8 cellular contexts compared by ENCODE assay signal in genomic region chr17:77834170-77835115, GRCh38.
DNase-seq lines count a peak whose midpoint lies in the region; ATAC-seq, FAIRE-seq and TF ChIP-seq lines count a peak whose summit lies in the region.

No MANE protein-coding gene starts in this region.

- 67 to 74% methylated on average over 3 to 12 of the region's 12 CpGs for WGBS in upper lobe of left lung, 2 donors

- peaks cover 31% of the 10 kb centered on the region for H3K4me1 ChIP-seq in endothelial cell of umbilical vein (ENCODE audit: control insufficient read depth, extremely low read depth, insufficient read depth, low read length)
- peaks cover 4 to 10% (median 7%) of the 10 kb centered on the region in 4 donors for H3K4me1 ChIP-seq in upper lobe of left lung

- peaks cover 14% of the 10 kb centered on the region for H3K27me3 Mint-ChIP-seq in activated CD4-positive, alpha-beta memory T cell treated with anti-CD3 and anti-CD28 coated beads for 36 hours

- H3K4me3 ChIP-seq in endothelial cell of umbilical vein (replicated peaks in 1 of 3; ENCODE audit: insufficient read depth in 1 of 3, low read depth in 1 of 3, low read length in 3 of 3), result no peak overlapping the region
- H3K4me3 ChIP-seq in upper lobe of left lung, result no peak overlapping the region

- H3K4me1 Mint-ChIP-seq in activated CD4-positive, alpha-beta memory T cell treated with anti-CD3 and anti-CD28 coated beads for 36 hours (ENCODE audit: low read depth), result peaks cover 59% of the 10 kb centered on the region

- H3K9me3 ChIP-seq in endothelial cell of umbilical vein (replicated peaks; ENCODE audit: control insufficient read depth, insufficient read depth, low read length) (no peaks in the 10 kb centered on the region), upper lobe of left lung (no peaks in the 10 kb centered on the region)

- no peaks in the 10 kb centered on the region for H3K36me3 ChIP-seq in endothelial cell of umbilical vein (ENCODE audit: control insufficient read depth in 2 of 2, extremely low read depth in 1 of 2, insufficient read depth in 2 of 2, low read length in 2 of 2)
- H3K36me3 ChIP-seq in upper lobe of left lung, result no peaks in the 10 kb centered on the region

- TF ChIP-seq CTCF in GM10248 (IDR thresholded peaks at IDR 0.05; ENCODE audit: control extremely low read depth, extremely low read depth, low read depth, missing control alignments) (no peak), endothelial cell of umbilical vein (IDR thresholded peaks at IDR 0.05; ENCODE audit: extremely low read depth in 1 of 2, insufficient read depth in 1 of 2, low read depth in 1 of 2, low read length in 2 of 2) (no peak), upper lobe of left lung (IDR thresholded peaks at IDR 0.05) (no peak)

- no peak overlapping the region for H3K4me3 Mint-ChIP-seq in activated CD4-positive, alpha-beta memory T cell treated with anti-CD3 and anti-CD28 coated beads for 36 hours

- TF ChIP-seq EP300 in upper lobe of left lung (IDR thresholded peaks at IDR 0.05), result no peak

- H3K9me3 Mint-ChIP-seq in activated CD4-positive, alpha-beta memory T cell treated with anti-CD3 and anti-CD28 coated beads for 36 hours, result peaks cover 4% of the 10 kb centered on the region

- TF ChIP-seq POLR2A in endothelial cell of umbilical vein (IDR thresholded peaks at IDR 0.05; ENCODE audit: low read depth, low read length) (no peak), upper lobe of left lung (IDR thresholded peaks at IDR 0.05) (no peak)

- H3K27ac Mint-ChIP-seq in activated CD4-positive, alpha-beta memory T cell treated with anti-CD3 and anti-CD28 coated beads for 36 hours, result peak overlapping the region; percentile 43

- CTCF ChIA-PET in GM10248 (lab: Yijun Ruan, JAX) (interaction anchor here (1.2 to 1.5 kb wide), 3 partner anchors 12 to 15 kb away, joined by 3 to 6 read pairs (median 4); no protein-coding TSS in a partner anchor), endothelial cell of umbilical vein (lab: Charles Lee) (interaction anchor here (1.0 to 2.2 kb wide), 4 partner anchors 9 to 43 kb away, joined by 3 to 16 read pairs (median 4); no protein-coding TSS in a partner anchor)
- CTCF ChIA-PET in activated CD4-positive, alpha-beta memory T cell treated with anti-CD3 and anti-CD28 coated beads for 36 hours (lab: Charles Lee), result interaction anchor here (0.9 to 1.4 kb wide), 3 partner anchors 19 to 189 kb away, joined by 3 to 5 read pairs (median 3); no protein-coding TSS in a partner anchor

- peak; percentile 79 for DNase-seq in GM10248 (ENCODE audit: extremely low spot score)
- peak; percentile 24 for DNase-seq in NCI-H146 (lab: John Stamatoyannopoulos, UW)
- peak; percentile 89 for DNase-seq in activated CD4-positive, alpha-beta memory T cell treated with anti-CD3 and anti-CD28 coated beads for 36 hours
- DNase-seq in endothelial cell of umbilical vein (ENCODE audit: low read depth, low spot score), result peak; percentile 75
- peak; percentile 61 for DNase-seq in occipital lobe (lab: John Stamatoyannopoulos, UW)
- DNase-seq in upper lobe of left lung, result peak in 1 of 2 donors; percentile 70

- BruUV-seq in endothelial cell of umbilical vein (replicated peaks; lab: Mats Ljungman, UMichigan), result no TSS peak

- peak; percentile 69 to 81 for ATAC-seq in upper lobe of left lung (ENCODE audit: low FRiP score in 2 of 2)
- no peak for ATAC-seq in GM18907 (IDR thresholded peaks at IDR 0.05; ENCODE audit: unreplicated experiment)
- no peak for ATAC-seq in HG03175 (IDR thresholded peaks at IDR 0.05; ENCODE audit: unreplicated experiment)

- no peak overlapping the region for H3K9ac ChIP-seq in endothelial cell of umbilical vein (replicated peaks; ENCODE audit: extremely low read depth, insufficient read depth, low read length)

- H3K27ac ChIP-seq in endothelial cell of umbilical vein (ENCODE audit: insufficient read depth, low read depth, low read length) (no peak overlapping the region), upper lobe of left lung (no peak overlapping the region)

- dilution Hi-C loops in endothelial cell of umbilical vein (cut with MboI; ENCODE audit: extremely low pct_ligation_motif_present, low sequenced_read_pairs), result no loop called here

- no peaks in the 10 kb centered on the region for H4K20me1 ChIP-seq in endothelial cell of umbilical vein (replicated peaks; ENCODE audit: control insufficient read depth, extremely low read depth, insufficient read depth, low read length)

- no peak overlapping the region for H3K4me2 ChIP-seq in endothelial cell of umbilical vein (ENCODE audit: insufficient read depth, low read length)

- intact Hi-C loops in activated CD4-positive, alpha-beta memory T cell treated with anti-CD3 and anti-CD28 coated beads for 36 hours (cut with micrococcal nuclease), result loop anchor here (10.0 kb wide), 1 partner anchor 500 kb away; no protein-coding TSS in a partner anchor
- intact Hi-C loops in endothelial cell of umbilical vein (cut with micrococcal nuclease), result loop anchor here (5.0 kb wide), 1 partner anchor 353 kb away; the partner anchor contains the start of genes AFMID and TK1

- H3K27me3 ChIP-seq in endothelial cell of umbilical vein (ENCODE audit: control insufficient read depth in 2 of 2, insufficient read depth in 2 of 2, low read length in 2 of 2) (no peaks in the 10 kb centered on the region), upper lobe of left lung (no peaks in the 10 kb centered on the region)

- peak; percentile 95 for FAIRE-seq in endothelial cell of umbilical vein (lab: Jason Lieb, UNC)

- H2AFZ ChIP-seq in endothelial cell of umbilical vein (ENCODE audit: low read depth, low read length), result peak overlapping the region; percentile 84

- no peaks in the 10 kb centered on the region for H3K79me2 ChIP-seq in endothelial cell of umbilical vein (ENCODE audit: control insufficient read depth, insufficient read depth, low read length)

- H3K9me1 ChIP-seq in endothelial cell of umbilical vein (replicated peaks; ENCODE audit: control insufficient read depth, extremely low read depth, insufficient read depth, low read length), result no peaks in the 10 kb centered on the region

- POLR2A ChIA-PET in GM10248 (lab: Yijun Ruan, JAX) (no interaction called here), endothelial cell of umbilical vein (lab: Charles Lee) (interaction anchor here (1.2 kb wide), 1 partner anchor 124 kb away, joined by 8 read pairs; the partner anchor contains the start of gene TNRC6C)
- POLR2A ChIA-PET in activated CD4-positive, alpha-beta memory T cell treated with anti-CD3 and anti-CD28 coated beads for 36 hours (lab: Charles Lee), result interaction anchor here (0.6 to 2.1 kb wide), 6 partner anchors 9 to 548 kb away, joined by 3 to 13 read pairs (median 4); partner anchors contain the start of gene TNRC6C

- H3K36me3 Mint-ChIP-seq in activated CD4-positive, alpha-beta memory T cell treated with anti-CD3 and anti-CD28 coated beads for 36 hours, result no peaks in the 10 kb centered on the region

TF ChIP-seq in endothelial cell of umbilical vein, 7 proteins besides CTCF, POLR2A, EP300 and RAD21:
- no peak for TF ChIP-seq MYC (IDR thresholded peaks at IDR 0.05; ENCODE audit: low read depth, low read length)
- TF ChIP-seq FOS (IDR thresholded peaks at IDR 0.05; ENCODE audit: borderline replicate concordance, insufficient read depth, low read length), result peak; percentile 84
- TF ChIP-seq JUN (IDR thresholded peaks at IDR 0.05; ENCODE audit: borderline replicate concordance, insufficient read depth, insufficient read length, low read depth), result peak; percentile 52
- no peak for TF ChIP-seq EZH2 (IDR thresholded peaks at IDR 0.05; ENCODE audit: borderline replicate concordance, low read depth, low read length, severe bottlenecking)
- TF ChIP-seq GATA2 (IDR thresholded peaks at IDR 0.05; ENCODE audit: insufficient read depth, insufficient read length, low read depth, low read length), result no peak
- TF ChIP-seq POLR2AphosphoS5 (IDR thresholded peaks at IDR 0.05; ENCODE audit: insufficient read depth, low read depth, low read length), result no peak
- TF ChIP-seq, protein P1, sequence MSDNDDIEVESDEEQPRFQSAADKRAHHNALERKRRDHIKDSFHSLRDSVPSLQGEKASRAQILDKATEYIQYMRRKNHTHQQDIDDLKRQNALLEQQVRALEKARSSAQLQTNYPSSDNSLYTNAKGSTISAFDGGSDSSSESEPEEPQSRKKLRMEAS (IDR thresholded peaks at IDR 0.05; ENCODE audit: insufficient read depth, insufficient read length), result no peak

Comparison
In these comparisons a context has a peak if more than half of its experiments do, and no peak if none do; other contexts are left out.
1. ATAC-seq: peak in upper lobe of left lung (2 of 2); none in GM18907 (single experiment) and HG03175 (single experiment).